Comparison of ENCODE assay signal across 1 cellular context in the genomic region with DNA sequence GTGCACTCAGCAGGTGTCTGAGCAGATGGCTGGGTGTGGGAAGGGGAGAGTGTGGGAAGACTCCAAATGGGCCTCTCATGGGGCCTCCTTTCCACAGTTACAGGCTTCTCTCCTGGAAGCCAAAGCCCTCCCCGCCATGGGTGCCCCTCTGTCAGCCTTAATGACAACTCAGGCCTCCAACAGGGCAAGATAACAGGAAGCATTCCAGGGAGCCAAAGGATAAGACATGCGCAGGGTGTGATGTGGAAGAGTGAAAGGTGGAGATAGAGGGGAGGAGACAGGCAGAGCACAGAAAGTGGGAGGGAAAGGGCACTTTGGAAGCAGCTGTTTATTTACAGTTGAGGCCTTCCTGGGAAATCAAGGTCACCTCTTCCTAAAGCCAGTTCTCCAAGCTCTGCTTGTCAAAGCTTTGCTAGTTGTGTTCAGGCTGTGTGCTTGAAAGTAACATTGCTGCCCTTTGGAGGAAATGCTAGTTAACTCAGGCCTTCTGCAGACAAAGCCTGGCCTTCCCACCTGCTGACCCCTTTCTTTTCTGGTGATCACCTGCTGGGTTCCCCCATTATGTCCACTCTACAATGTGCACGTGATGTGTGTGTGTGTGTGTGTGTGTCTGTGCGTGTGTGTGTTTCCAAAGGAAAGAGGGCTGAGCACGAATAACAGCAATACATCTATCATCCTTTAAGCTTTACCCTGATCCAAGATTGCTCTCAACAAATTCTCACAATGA.
TF ChIP-seq lines count a peak whose summit lies in the region.

No MANE protein-coding gene starts in this region.

TF ChIP-seq in K562, 482 proteins besides CTCF, POLR2A, EP300 and RAD21 (continued from another document and continues in another):
- TF ChIP-seq, protein P1, sequence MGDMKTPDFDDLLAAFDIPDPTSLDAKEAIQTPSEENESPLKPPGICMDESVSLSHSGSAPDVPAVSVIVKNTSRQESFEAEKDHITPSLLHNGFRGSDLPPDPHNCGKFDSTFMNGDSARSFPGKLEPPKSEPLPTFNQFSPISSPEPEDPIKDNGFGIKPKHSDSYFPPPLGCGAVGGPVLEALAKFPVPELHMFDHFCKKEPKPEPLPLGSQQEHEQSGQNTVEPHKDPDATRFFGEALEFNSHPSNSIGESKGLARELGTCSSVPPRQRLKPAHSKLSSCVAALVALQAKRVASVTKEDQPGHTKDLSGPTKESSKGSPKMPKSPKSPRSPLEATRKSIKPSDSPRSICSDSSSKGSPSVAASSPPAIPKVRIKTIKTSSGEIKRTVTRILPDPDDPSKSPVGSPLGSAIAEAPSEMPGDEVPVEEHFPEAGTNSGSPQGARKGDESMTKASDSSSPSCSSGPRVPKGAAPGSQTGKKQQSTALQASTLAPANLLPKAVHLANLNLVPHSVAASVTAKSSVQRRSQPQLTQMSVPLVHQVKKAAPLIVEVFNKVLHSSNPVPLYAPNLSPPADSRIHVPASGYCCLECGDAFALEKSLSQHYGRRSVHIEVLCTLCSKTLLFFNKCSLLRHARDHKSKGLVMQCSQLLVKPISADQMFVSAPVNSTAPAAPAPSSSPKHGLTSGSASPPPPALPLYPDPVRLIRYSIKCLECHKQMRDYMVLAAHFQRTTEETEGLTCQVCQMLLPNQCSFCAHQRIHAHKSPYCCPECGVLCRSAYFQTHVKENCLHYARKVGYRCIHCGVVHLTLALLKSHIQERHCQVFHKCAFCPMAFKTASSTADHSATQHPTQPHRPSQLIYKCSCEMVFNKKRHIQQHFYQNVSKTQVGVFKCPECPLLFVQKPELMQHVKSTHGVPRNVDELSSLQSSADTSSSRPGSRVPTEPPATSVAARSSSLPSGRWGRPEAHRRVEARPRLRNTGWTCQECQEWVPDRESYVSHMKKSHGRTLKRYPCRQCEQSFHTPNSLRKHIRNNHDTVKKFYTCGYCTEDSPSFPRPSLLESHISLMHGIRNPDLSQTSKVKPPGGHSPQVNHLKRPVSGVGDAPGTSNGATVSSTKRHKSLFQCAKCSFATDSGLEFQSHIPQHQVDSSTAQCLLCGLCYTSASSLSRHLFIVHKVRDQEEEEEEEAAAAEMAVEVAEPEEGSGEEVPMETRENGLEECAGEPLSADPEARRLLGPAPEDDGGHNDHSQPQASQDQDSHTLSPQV (IDR thresholded peaks at IDR 0.05), result no peak
- TF ChIP-seq ZKSCAN3 (CRISPR knock-in tag; IDR thresholded peaks at IDR 0.05) (no peak), HNRNPLL (IDR thresholded peaks at IDR 0.05; ENCODE audit: low read depth, low read length, poor library complexity, severe bottlenecking) (no peak), POLR2G (IDR thresholded peaks at IDR 0.05; ENCODE audit: low read depth, low read length) (no peak), LARP7 (IDR thresholded peaks at IDR 0.05) (no peak), STAT5B (CRISPR knock-in tag; IDR thresholded peaks at IDR 0.05) (no peak), ZBTB8A (IDR thresholded peaks at IDR 0.05; ENCODE audit: partially characterized antibody) (no peak), SRSF3 (IDR thresholded peaks at IDR 0.05; ENCODE audit: insufficient read depth, low read length) (no peak), CBFA2T3 (IDR thresholded peaks at IDR 0.05) (peak; percentile 77), SMAD2 (IDR thresholded peaks at IDR 0.05; ENCODE audit: low read depth, low read length) (no peak), TBL1XR1 (IDR thresholded peaks at IDR 0.05; ENCODE audit: low read length in 2 of 2) (no peak), MTF1 (CRISPR knock-in tag; IDR thresholded peaks at IDR 0.05; ENCODE audit: borderline replicate concordance) (no peak), SETDB1 (IDR thresholded peaks at IDR 0.05; ENCODE audit: low read length) (no peak), PTRF (tag; IDR thresholded peaks at IDR 0.05) (no peak), NCOR1 (IDR thresholded peaks at IDR 0.05) (peak; percentile 39; the same call in 1 of the 2 replicates), PYGO2 (tag; IDR thresholded peaks at IDR 0.05) (no peak), CTBP1 (IDR thresholded peaks at IDR 0.05; ENCODE audit: borderline replicate concordance) (0 out of 2 replicates have a peak, but pooled peaks have one; percentile 38), ZNF217 (CRISPR knock-in tag; IDR thresholded peaks at IDR 0.05) (no peak), FOSL1 (tag; conservative IDR thresholded peaks at IDR 0.05) (0 out of 2 replicates have a peak, but pooled peaks have one; percentile 12), ZNF384 (IDR thresholded peaks at IDR 0.05; ENCODE audit: low read depth, low read length) (no peak), RBM34 (IDR thresholded peaks at IDR 0.05; ENCODE audit: borderline replicate concordance, insufficient read depth, low read length) (no peak), ZNF57 (CRISPR knock-in tag; IDR thresholded peaks at IDR 0.05) (no peak), TFAM (CRISPR knock-in tag; conservative IDR thresholded peaks at IDR 0.05) (no peak), ETS2 (tag; IDR thresholded peaks at IDR 0.05; ENCODE audit: borderline replicate concordance, poor library complexity, severe bottlenecking) (no peak), MEIS2 (IDR thresholded peaks at IDR 0.05; ENCODE audit: partially characterized antibody) (peak; percentile 0), ZNF507 (tag; conservative IDR thresholded peaks at IDR 0.05) (no peak), EZH2 (IDR thresholded peaks at IDR 0.05; ENCODE audit: borderline replicate concordance, low read depth, low read length) (no peak), C11orf30 (IDR thresholded peaks at IDR 0.05; ENCODE audit: low read depth) (no peak), HDAC3 (IDR thresholded peaks at IDR 0.05; ENCODE audit: borderline replicate concordance, partially characterized antibody) (no peak), SMC3 (conservative IDR thresholded peaks at IDR 0.05; ENCODE audit: insufficient read depth, low read depth, low read length) (no peak), ZNF79 (CRISPR knock-in tag; IDR thresholded peaks at IDR 0.05; ENCODE audit: low read depth) (no peak), NR3C1 (CRISPR knock-in tag; IDR thresholded peaks at IDR 0.05) (no peak), ARID1B (IDR thresholded peaks at IDR 0.05) (peak; percentile 60; the same call in 1 of the 2 replicates), U2AF1 (optimal IDR thresholded peaks at IDR 0.05; ENCODE audit: low read depth, low read length) (no peak)
- TF ChIP-seq, protein P2, sequence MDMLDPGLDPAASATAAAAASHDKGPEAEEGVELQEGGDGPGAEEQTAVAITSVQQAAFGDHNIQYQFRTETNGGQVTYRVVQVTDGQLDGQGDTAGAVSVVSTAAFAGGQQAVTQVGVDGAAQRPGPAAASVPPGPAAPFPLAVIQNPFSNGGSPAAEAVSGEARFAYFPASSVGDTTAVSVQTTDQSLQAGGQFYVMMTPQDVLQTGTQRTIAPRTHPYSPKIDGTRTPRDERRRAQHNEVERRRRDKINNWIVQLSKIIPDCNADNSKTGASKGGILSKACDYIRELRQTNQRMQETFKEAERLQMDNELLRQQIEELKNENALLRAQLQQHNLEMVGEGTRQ (CRISPR knock-in tag; IDR thresholded peaks at IDR 0.05), result no peak
- TF ChIP-seq, protein P3, sequence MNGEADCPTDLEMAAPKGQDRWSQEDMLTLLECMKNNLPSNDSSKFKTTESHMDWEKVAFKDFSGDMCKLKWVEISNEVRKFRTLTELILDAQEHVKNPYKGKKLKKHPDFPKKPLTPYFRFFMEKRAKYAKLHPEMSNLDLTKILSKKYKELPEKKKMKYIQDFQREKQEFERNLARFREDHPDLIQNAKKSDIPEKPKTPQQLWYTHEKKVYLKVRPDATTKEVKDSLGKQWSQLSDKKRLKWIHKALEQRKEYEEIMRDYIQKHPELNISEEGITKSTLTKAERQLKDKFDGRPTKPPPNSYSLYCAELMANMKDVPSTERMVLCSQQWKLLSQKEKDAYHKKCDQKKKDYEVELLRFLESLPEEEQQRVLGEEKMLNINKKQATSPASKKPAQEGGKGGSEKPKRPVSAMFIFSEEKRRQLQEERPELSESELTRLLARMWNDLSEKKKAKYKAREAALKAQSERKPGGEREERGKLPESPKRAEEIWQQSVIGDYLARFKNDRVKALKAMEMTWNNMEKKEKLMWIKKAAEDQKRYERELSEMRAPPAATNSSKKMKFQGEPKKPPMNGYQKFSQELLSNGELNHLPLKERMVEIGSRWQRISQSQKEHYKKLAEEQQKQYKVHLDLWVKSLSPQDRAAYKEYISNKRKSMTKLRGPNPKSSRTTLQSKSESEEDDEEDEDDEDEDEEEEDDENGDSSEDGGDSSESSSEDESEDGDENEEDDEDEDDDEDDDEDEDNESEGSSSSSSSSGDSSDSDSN (IDR thresholded peaks at IDR 0.05; ENCODE audit: borderline replicate concordance in 1 of 2, low read depth in 2 of 2, low read length in 2 of 2), result no peak
- TF ChIP-seq, protein P4, sequence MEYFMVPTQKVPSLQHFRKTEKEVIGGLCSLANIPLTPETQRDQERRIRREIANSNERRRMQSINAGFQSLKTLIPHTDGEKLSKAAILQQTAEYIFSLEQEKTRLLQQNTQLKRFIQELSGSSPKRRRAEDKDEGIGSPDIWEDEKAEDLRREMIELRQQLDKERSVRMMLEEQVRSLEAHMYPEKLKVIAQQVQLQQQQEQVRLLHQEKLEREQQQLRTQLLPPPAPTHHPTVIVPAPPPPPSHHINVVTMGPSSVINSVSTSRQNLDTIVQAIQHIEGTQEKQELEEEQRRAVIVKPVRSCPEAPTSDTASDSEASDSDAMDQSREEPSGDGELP (CRISPR knock-in tag; IDR thresholded peaks at IDR 0.05; ENCODE audit: borderline replicate concordance), result 0 out of 2 replicates have a peak, but pooled peaks have one; percentile 32
- TF ChIP-seq, protein P5, sequence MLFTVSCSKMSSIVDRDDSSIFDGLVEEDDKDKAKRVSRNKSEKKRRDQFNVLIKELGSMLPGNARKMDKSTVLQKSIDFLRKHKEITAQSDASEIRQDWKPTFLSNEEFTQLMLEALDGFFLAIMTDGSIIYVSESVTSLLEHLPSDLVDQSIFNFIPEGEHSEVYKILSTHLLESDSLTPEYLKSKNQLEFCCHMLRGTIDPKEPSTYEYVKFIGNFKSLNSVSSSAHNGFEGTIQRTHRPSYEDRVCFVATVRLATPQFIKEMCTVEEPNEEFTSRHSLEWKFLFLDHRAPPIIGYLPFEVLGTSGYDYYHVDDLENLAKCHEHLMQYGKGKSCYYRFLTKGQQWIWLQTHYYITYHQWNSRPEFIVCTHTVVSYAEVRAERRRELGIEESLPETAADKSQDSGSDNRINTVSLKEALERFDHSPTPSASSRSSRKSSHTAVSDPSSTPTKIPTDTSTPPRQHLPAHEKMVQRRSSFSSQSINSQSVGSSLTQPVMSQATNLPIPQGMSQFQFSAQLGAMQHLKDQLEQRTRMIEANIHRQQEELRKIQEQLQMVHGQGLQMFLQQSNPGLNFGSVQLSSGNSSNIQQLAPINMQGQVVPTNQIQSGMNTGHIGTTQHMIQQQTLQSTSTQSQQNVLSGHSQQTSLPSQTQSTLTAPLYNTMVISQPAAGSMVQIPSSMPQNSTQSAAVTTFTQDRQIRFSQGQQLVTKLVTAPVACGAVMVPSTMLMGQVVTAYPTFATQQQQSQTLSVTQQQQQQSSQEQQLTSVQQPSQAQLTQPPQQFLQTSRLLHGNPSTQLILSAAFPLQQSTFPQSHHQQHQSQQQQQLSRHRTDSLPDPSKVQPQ (CRISPR knock-in tag; IDR thresholded peaks at IDR 0.05; ENCODE audit: borderline replicate concordance), result no peak
- TF ChIP-seq, protein P6, sequence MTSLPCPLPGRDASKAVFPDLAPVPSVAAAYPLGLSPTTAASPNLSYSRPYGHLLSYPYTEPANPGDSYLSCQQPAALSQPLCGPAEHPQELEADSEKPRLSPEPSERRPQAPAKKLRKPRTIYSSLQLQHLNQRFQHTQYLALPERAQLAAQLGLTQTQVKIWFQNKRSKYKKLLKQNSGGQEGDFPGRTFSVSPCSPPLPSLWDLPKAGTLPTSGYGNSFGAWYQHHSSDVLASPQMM (CRISPR knock-in tag; IDR thresholded peaks at IDR 0.05), result no peak
- TF ChIP-seq, protein P7, sequence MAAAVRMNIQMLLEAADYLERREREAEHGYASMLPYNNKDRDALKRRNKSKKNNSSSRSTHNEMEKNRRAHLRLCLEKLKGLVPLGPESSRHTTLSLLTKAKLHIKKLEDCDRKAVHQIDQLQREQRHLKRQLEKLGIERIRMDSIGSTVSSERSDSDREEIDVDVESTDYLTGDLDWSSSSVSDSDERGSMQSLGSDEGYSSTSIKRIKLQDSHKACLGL (CRISPR knock-in tag; IDR thresholded peaks at IDR 0.05; ENCODE audit: borderline replicate concordance, poor library complexity, severe bottlenecking), result no peak
- TF ChIP-seq, protein P8, sequence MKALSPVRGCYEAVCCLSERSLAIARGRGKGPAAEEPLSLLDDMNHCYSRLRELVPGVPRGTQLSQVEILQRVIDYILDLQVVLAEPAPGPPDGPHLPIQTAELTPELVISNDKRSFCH (CRISPR knock-in tag; IDR thresholded peaks at IDR 0.05), result no peak
- TF ChIP-seq, protein P8 (tag; IDR thresholded peaks at IDR 0.05), result no peak
- TF ChIP-seq, protein P9, sequence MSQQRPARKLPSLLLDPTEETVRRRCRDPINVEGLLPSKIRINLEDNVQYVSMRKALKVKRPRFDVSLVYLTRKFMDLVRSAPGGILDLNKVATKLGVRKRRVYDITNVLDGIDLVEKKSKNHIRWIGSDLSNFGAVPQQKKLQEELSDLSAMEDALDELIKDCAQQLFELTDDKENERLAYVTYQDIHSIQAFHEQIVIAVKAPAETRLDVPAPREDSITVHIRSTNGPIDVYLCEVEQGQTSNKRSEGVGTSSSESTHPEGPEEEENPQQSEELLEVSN (IDR thresholded peaks at IDR 0.05; ENCODE audit: borderline replicate concordance in 1 of 2, extremely low read depth in 1 of 2, insufficient read depth in 1 of 2, insufficient read length in 1 of 2, low read depth in 1 of 2, low read length in 1 of 2, poor library complexity in 1 of 2, severe bottlenecking in 1 of 2), result no peak
- TF ChIP-seq, protein P10, sequence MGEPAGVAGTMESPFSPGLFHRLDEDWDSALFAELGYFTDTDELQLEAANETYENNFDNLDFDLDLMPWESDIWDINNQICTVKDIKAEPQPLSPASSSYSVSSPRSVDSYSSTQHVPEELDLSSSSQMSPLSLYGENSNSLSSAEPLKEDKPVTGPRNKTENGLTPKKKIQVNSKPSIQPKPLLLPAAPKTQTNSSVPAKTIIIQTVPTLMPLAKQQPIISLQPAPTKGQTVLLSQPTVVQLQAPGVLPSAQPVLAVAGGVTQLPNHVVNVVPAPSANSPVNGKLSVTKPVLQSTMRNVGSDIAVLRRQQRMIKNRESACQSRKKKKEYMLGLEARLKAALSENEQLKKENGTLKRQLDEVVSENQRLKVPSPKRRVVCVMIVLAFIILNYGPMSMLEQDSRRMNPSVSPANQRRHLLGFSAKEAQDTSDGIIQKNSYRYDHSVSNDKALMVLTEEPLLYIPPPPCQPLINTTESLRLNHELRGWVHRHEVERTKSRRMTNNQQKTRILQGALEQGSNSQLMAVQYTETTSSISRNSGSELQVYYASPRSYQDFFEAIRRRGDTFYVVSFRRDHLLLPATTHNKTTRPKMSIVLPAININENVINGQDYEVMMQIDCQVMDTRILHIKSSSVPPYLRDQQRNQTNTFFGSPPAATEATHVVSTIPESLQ (CRISPR knock-in tag; IDR thresholded peaks at IDR 0.05), result no peak
- TF ChIP-seq, protein P11, sequence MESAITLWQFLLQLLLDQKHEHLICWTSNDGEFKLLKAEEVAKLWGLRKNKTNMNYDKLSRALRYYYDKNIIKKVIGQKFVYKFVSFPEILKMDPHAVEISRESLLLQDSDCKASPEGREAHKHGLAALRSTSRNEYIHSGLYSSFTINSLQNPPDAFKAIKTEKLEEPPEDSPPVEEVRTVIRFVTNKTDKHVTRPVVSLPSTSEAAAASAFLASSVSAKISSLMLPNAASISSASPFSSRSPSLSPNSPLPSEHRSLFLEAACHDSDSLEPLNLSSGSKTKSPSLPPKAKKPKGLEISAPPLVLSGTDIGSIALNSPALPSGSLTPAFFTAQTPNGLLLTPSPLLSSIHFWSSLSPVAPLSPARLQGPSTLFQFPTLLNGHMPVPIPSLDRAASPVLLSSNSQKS (CRISPR knock-in tag; IDR thresholded peaks at IDR 0.05), result no peak
- TF ChIP-seq, protein P12, sequence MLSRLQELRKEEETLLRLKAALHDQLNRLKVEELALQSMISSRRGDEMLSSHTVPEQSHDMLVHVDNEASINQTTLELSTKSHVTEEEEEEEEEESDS (CRISPR knock-in tag; IDR thresholded peaks at IDR 0.05), result no peak
